In genomic region chr11:96279421-96280290, GRCh38 we compare ENCODE assay signal across 10 cellular contexts.
DNase-seq lines count a peak whose midpoint lies in the region; ATAC-seq and TF ChIP-seq lines count a peak whose summit lies in the region.
"Had no signal": no experiment of that assay in that cellular context is flagged by ENCODE, and none has a peak within 500 bp of the region (broad histone marks: within the 10 kb centered on the region; RNA-seq: fewer than 3 reads in every experiment).

No MANE protein-coding gene starts in this region.

- no peak overlapping the region for H2AFZ ChIP-seq in DND-41 (ENCODE audit: low read depth, low read length)

- H4K20me1 ChIP-seq in DND-41 (ENCODE audit: insufficient read depth, low read length) = no peaks in the 10 kb centered on the region

- H3K9me3 ChIP-seq in DND-41 (ENCODE audit: insufficient read depth, low read length, severe bottlenecking) (no peaks in the 10 kb centered on the region), tibial nerve (no peaks in the 10 kb centered on the region), testis (no peaks in the 10 kb centered on the region), suprapubic skin (no peaks in the 10 kb centered on the region)
- H3K9me3 ChIP-seq in naive thymus-derived CD4-positive, alpha-beta T cell (ENCODE audit: control insufficient read depth in 2 of 3, low read length in 3 of 3) = no peaks in the 10 kb centered on the region

- DNase-seq in DND-41 (no peak), astrocyte of the spinal cord (ENCODE audit: low read depth, low spot score) (peak; percentile 72), tibial nerve (ENCODE audit: low spot score in 2 of 2) (no peak), testis (no peak), suprapubic skin (ENCODE audit: low spot score in 2 of 2) (no peak), T-helper 1 cell (no peak)
- DNase-seq in naive thymus-derived CD4-positive, alpha-beta T cell = no peak
- DNase-seq: activated naive CD4-positive, alpha-beta T cell treated with anti-CD3 and anti-CD28 coated beads, Interleukin-2, amount 50 U/mL, for 16 hours; stimulated activated CD4-positive, alpha-beta T cell treated with anti-CD3 and anti-CD28 coated beads, Interleukin-4, amount 100 ng/mL, for 24 hours had no signal

- intact Hi-C loops in naive thymus-derived CD4-positive, alpha-beta T cell (cut with micrococcal nuclease) = loop anchor here in 1 of 2 donors (1.0 to 2.0 kb wide), 2 partner anchors 8 to 13 kb away; no protein-coding TSS in a partner anchor
- intact Hi-C loops in testis (cut with DNase I; ENCODE audit: low total_unique reads) = no loop called here

- peak overlapping the region in 8 of 9 donors; percentile 37 to 86 (median 80) for H3K27ac Mint-ChIP-seq in naive thymus-derived CD4-positive, alpha-beta T cell

- TF ChIP-seq EP300 in tibial nerve (IDR thresholded peaks at IDR 0.05) (no peak), suprapubic skin (IDR thresholded peaks at IDR 0.05) (no peak)

- in situ Hi-C loops in astrocyte of the spinal cord (cut with HindIII; ENCODE audit: low sequenced_read_pairs) = no loop called here

- H3K4me1 ChIP-seq in DND-41 (ENCODE audit: insufficient read depth, low read length) = no peaks in the 10 kb centered on the region
- peaks cover 0 to 65% of the 10 kb centered on the region in 2 donors for H3K4me1 ChIP-seq in naive thymus-derived CD4-positive, alpha-beta T cell (ENCODE audit: control insufficient read depth in 2 of 2, insufficient read depth in 2 of 2, low read length in 2 of 2)
- peaks cover 0 to 34% (median 12%) of the 10 kb centered on the region in 4 donors for H3K4me1 ChIP-seq in tibial nerve
- H3K4me1 ChIP-seq in testis = no peaks in the 10 kb centered on the region
- H3K4me1 ChIP-seq in suprapubic skin = peaks cover 16% of the 10 kb centered on the region

- no peaks in the 10 kb centered on the region for H3K9me3 Mint-ChIP-seq in naive thymus-derived CD4-positive, alpha-beta T cell

- no peak for TF ChIP-seq POLR2A in tibial nerve (IDR thresholded peaks at IDR 0.05)
- no peak for TF ChIP-seq POLR2A in testis (IDR thresholded peaks at IDR 0.05)
- no peak for TF ChIP-seq POLR2A in suprapubic skin (IDR thresholded peaks at IDR 0.05)

- ATAC-seq in DND-41 (ENCODE audit: insufficient read depth, low read depth) (0 out of 3 replicates have a peak, but pooled peaks have one; percentile 45), HG03432 (IDR thresholded peaks at IDR 0.05; ENCODE audit: unreplicated experiment) (peak; percentile 49)
- ATAC-seq in naive thymus-derived CD4-positive, alpha-beta T cell = peak; percentile 54

- H3K4me3 ChIP-seq in DND-41 (ENCODE audit: low read depth in 1 of 2, low read length in 2 of 2) (no peak overlapping the region), astrocyte of the spinal cord (ENCODE audit: low read depth, low read length) (no peak overlapping the region), tibial nerve (no peak overlapping the region), testis (no peak overlapping the region), suprapubic skin (no peak overlapping the region)
- H3K4me3 ChIP-seq in naive thymus-derived CD4-positive, alpha-beta T cell (ENCODE audit: low read length) = no peak overlapping the region

- H3K36me3 Mint-ChIP-seq in naive thymus-derived CD4-positive, alpha-beta T cell = peaks cover 3 to 29% (median 11%) of the 10 kb centered on the region in 5 donors

- H3K9ac ChIP-seq in DND-41 (ENCODE audit: low read depth, low read length) = no peak overlapping the region

- no peak overlapping the region for H3K4me2 ChIP-seq in DND-41 (ENCODE audit: insufficient read depth, low read length)

- H3K4me3 Mint-ChIP-seq in naive thymus-derived CD4-positive, alpha-beta T cell = peak overlapping the region in 5 of 10 donors; percentile 40 to 71 (median 63)

- H3K27me3 ChIP-seq in DND-41 (ENCODE audit: insufficient read depth, low read length, poor library complexity) (no peaks in the 10 kb centered on the region), tibial nerve (no peaks in the 10 kb centered on the region), testis (no peaks in the 10 kb centered on the region), suprapubic skin (no peaks in the 10 kb centered on the region)
- H3K27me3 ChIP-seq in naive thymus-derived CD4-positive, alpha-beta T cell (ENCODE audit: control insufficient read depth in 2 of 2, insufficient read depth in 2 of 2, low read length in 2 of 2) = no peaks in the 10 kb centered on the region

- POLR2A ChIA-PET in naive thymus-derived CD4-positive, alpha-beta T cell (lab: Charles Lee) = interaction anchor here (0.6 to 1.4 kb wide), 6 partner anchors 8 to 223 kb away, joined by 3 to 8 read pairs (median 4); partner anchors contain the start of gene MAML2

- H3K79me2 ChIP-seq in DND-41 (ENCODE audit: insufficient read depth, low read length) = no peaks in the 10 kb centered on the region

- no peak overlapping the region for H3K27ac ChIP-seq in DND-41 (ENCODE audit: low read length)
- peak overlapping the region; percentile 50 for H3K27ac ChIP-seq in naive thymus-derived CD4-positive, alpha-beta T cell (ENCODE audit: low read depth, low read length)
- H3K27ac ChIP-seq in tibial nerve = no peak overlapping the region
- H3K27ac ChIP-seq in testis = no peak overlapping the region
- H3K27ac ChIP-seq in suprapubic skin = no peak overlapping the region

- H3K36me3 ChIP-seq in DND-41 (ENCODE audit: insufficient read depth, low read length) (no peaks in the 10 kb centered on the region), tibial nerve (no peaks in the 10 kb centered on the region), testis (ENCODE audit: low read depth, missing control alignments) (no peaks in the 10 kb centered on the region), suprapubic skin (no peaks in the 10 kb centered on the region)
- H3K36me3 ChIP-seq in naive thymus-derived CD4-positive, alpha-beta T cell (ENCODE audit: control insufficient read depth in 2 of 3, insufficient read depth in 3 of 3, low read length in 3 of 3) = no peaks in the 10 kb centered on the region

- H3K4me1 Mint-ChIP-seq in naive thymus-derived CD4-positive, alpha-beta T cell = peaks cover 34 to 87% (median 82%) of the 10 kb centered on the region in 7 donors

- H3K27me3 Mint-ChIP-seq in naive thymus-derived CD4-positive, alpha-beta T cell = no peaks in the 10 kb centered on the region

- no peak for TF ChIP-seq CTCF in DND-41 (IDR thresholded peaks at IDR 0.05; ENCODE audit: borderline replicate concordance, extremely low read depth, low read length, poor library complexity, severe bottlenecking)
- TF ChIP-seq CTCF in astrocyte of the spinal cord (IDR thresholded peaks at IDR 0.05; ENCODE audit: low read depth, low read length) = no peak
- no peak for TF ChIP-seq CTCF in tibial nerve (IDR thresholded peaks at IDR 0.05)
- TF ChIP-seq CTCF in testis (IDR thresholded peaks at IDR 0.05) = no peak
- TF ChIP-seq CTCF in suprapubic skin (IDR thresholded peaks at IDR 0.05) = no peak

- CTCF ChIA-PET in naive thymus-derived CD4-positive, alpha-beta T cell (lab: Charles Lee) = interaction anchor here (0.6 to 1.9 kb wide), 6 partner anchors 12 to 224 kb away, joined by 3 to 7 read pairs (median 3); no protein-coding TSS in a partner anchor
